19 cellular contexts compared by ENCODE assay signal in genomic region chr10:50331486-50331885, GRCh38.
DNase-seq lines count a peak whose midpoint lies in the region; ATAC-seq, FAIRE-seq and TF ChIP-seq lines count a peak whose summit lies in the region.
"Had no signal": no experiment of that assay in that cellular context is flagged by ENCODE, and none has a peak within 500 bp of the region (broad histone marks: within the 10 kb centered on the region; RNA-seq: fewer than 3 reads in every experiment).

No MANE protein-coding gene starts in this region.

- no peak overlapping the region for H4K5ac ChIP-seq in mesendoderm (ENCODE audit: low read length)

- H2BK15ac ChIP-seq in mesendoderm (replicated peaks; ENCODE audit: low read depth) = no peak overlapping the region

- no peak overlapping the region for H2AFZ ChIP-seq in GM12878 (ENCODE audit: control insufficient read depth, low read depth, low read length)
- H2AFZ ChIP-seq: GM23338 had no signal

- RAD21 ChIA-PET in GM12878 (lab: Charles Lee; ENCODE audit: unreplicated experiment) = interaction anchor here (1.0 to 1.9 kb wide), 3 partner anchors 9 to 85 kb away, joined by 3 to 11 read pairs (median 3); no protein-coding TSS in a partner anchor

- no peak for TF ChIP-seq RAD21 in GM12878 (IDR thresholded peaks at IDR 0.05; ENCODE audit: insufficient read depth, low read depth, low read length)

- H3K27me3 ChIP-seq in CD8-positive, alpha-beta memory T cell (ENCODE audit: insufficient read depth, low read length, poor library complexity, severe bottlenecking) = no peaks in the 10 kb centered on the region
- H3K27me3 ChIP-seq in GM12878 (replicated peaks in 1 of 2; ENCODE audit: control insufficient read depth in 2 of 2, insufficient read depth in 2 of 2, low read length in 1 of 2) = no peaks in the 10 kb centered on the region
- no peaks in the 10 kb centered on the region for H3K27me3 ChIP-seq in mesendoderm (ENCODE audit: insufficient read depth, low read length, poor library complexity)

- no peak overlapping the region for H4K8ac ChIP-seq in mesendoderm (ENCODE audit: low read depth, low read length)

- no peak overlapping the region for H2BK120ac ChIP-seq in mesendoderm (ENCODE audit: low read depth, low read length)

- no peak overlapping the region for H2AK5ac ChIP-seq in mesendoderm (ENCODE audit: low read length)

- H3K23ac ChIP-seq in mesendoderm (ENCODE audit: low read length) = no peak overlapping the region

- no peak overlapping the region for H3K56ac ChIP-seq in mesendoderm (ENCODE audit: low read length)

- H4K20me1 ChIP-seq in GM12878 (ENCODE audit: control insufficient read depth, insufficient read depth) = no peaks in the 10 kb centered on the region

- no peak for TF ChIP-seq CTCF in GM12878 (IDR thresholded peaks at IDR 0.05 in 2 of 3, conservative IDR thresholded peaks at IDR 0.05 in 1 of 3; ENCODE audit: control insufficient read depth in 2 of 3, extremely low read depth in 1 of 3, insufficient read depth in 1 of 3, low read depth in 3 of 3, low read length in 3 of 3)
- TF ChIP-seq CTCF in coronary artery (IDR thresholded peaks at IDR 0.05) = no peak

- SMC1A ChIA-PET in GM12878 (lab: Charles Lee; ENCODE audit: uncharacterized antibody, unreplicated experiment) = interaction anchor here (0.7 to 3.7 kb wide), 11 partner anchors 8 to 85 kb away, joined by 3 to 14 read pairs (median 5); no protein-coding TSS in a partner anchor

- CTCF ChIA-PET in CD8-positive, alpha-beta memory T cell (lab: Charles Lee) = no interaction called here
- CTCF ChIA-PET in GM12878 (lab: Yijun Ruan, JAX) = interaction anchor here (1.2 kb wide), 1 partner anchor 15 kb away, joined by 4 read pairs; no protein-coding TSS in a partner anchor
- CTCF ChIA-PET in activated CD4-positive, alpha-beta memory T cell treated with anti-CD3 and anti-CD28 coated beads for 36 hours (lab: Charles Lee) = no interaction called here

- H3K79me2 ChIP-seq in GM12878 (ENCODE audit: control insufficient read depth, insufficient read depth, low read length) = peaks cover 4% of the 10 kb centered on the region
- H3K79me2 ChIP-seq in mesendoderm (ENCODE audit: control insufficient read depth, insufficient read depth, low read length) = no peaks in the 10 kb centered on the region

- H3K4me1 Mint-ChIP-seq in CD8-positive, alpha-beta memory T cell = peaks cover 28 to 46% (median 38%) of the 10 kb centered on the region in 3 donors
- peaks cover 20% of the 10 kb centered on the region for H3K4me1 Mint-ChIP-seq in activated CD4-positive, alpha-beta memory T cell treated with anti-CD3 and anti-CD28 coated beads for 36 hours (ENCODE audit: low read depth)

- H3K9me3 Mint-ChIP-seq in CD8-positive, alpha-beta memory T cell = no peaks in the 10 kb centered on the region
- H3K9me3 Mint-ChIP-seq in activated CD4-positive, alpha-beta memory T cell treated with anti-CD3 and anti-CD28 coated beads for 36 hours = no peaks in the 10 kb centered on the region
- H3K9me3 Mint-ChIP-seq: CD8-positive, alpha-beta T cell; GM23338; HFFc6 had no signal

- H3K4me2 ChIP-seq in GM12878 (ENCODE audit: control insufficient read depth, insufficient read depth) (no peak overlapping the region), mesendoderm (ENCODE audit: low read length) (no peak overlapping the region)
- H3K4me2 ChIP-seq: GM23338 had no signal

- no peak overlapping the region for H3K9ac ChIP-seq in GM12878 (ENCODE audit: control insufficient read depth, insufficient read depth, low read length)
- no peak overlapping the region for H3K9ac ChIP-seq in mesendoderm (ENCODE audit: low read length)

- intact Hi-C loops in GM12878 (cut with micrococcal nuclease; ENCODE audit: unreplicated experiment) = no loop called here
- intact Hi-C loops in activated CD4-positive, alpha-beta memory T cell treated with anti-CD3 and anti-CD28 coated beads for 36 hours (cut with micrococcal nuclease) = no loop called here

- H3K4ac ChIP-seq in mesendoderm (ENCODE audit: low read depth, low read length) = no peak overlapping the region

- H3K27me3 Mint-ChIP-seq in CD8-positive, alpha-beta memory T cell = no peaks in the 10 kb centered on the region
- no peaks in the 10 kb centered on the region for H3K27me3 Mint-ChIP-seq in activated CD4-positive, alpha-beta memory T cell treated with anti-CD3 and anti-CD28 coated beads for 36 hours

- H3K27ac ChIP-seq in CD8-positive, alpha-beta memory T cell (ENCODE audit: low read depth, low read length) = peak overlapping the region; percentile 52
- H3K27ac ChIP-seq in GM12878 (ENCODE audit: control insufficient read depth, insufficient read depth) = no peak overlapping the region
- H3K27ac ChIP-seq in mesendoderm (ENCODE audit: low read depth, low read length) = no peak overlapping the region
- H3K27ac ChIP-seq in coronary artery = no peak overlapping the region

- no peak for FAIRE-seq in GM12878 (lab: Jason Lieb, UNC)
- FAIRE-seq: D721Med, GM12891, GM18507, H54 had no signal

- no peak overlapping the region for H3K4me3 ChIP-seq in CD8-positive, alpha-beta memory T cell (ENCODE audit: low read length)
- no peak overlapping the region for H3K4me3 ChIP-seq in GM12878
- H3K4me3 ChIP-seq in mesendoderm (ENCODE audit: low read length) = no peak overlapping the region
- H3K4me3 ChIP-seq in coronary artery = no peak overlapping the region
- H3K4me3 ChIP-seq: GM23338, HAP-1 had no signal

- no peak overlapping the region for H3K4me3 Mint-ChIP-seq in CD8-positive, alpha-beta memory T cell
- no peak overlapping the region for H3K4me3 Mint-ChIP-seq in activated CD4-positive, alpha-beta memory T cell treated with anti-CD3 and anti-CD28 coated beads for 36 hours
- H3K4me3 Mint-ChIP-seq: CD8-positive, alpha-beta T cell; GM23338; HFFc6 had no signal

- H3K79me1 ChIP-seq in mesendoderm (ENCODE audit: low read length) = no peaks in the 10 kb centered on the region

- H3K36me3 ChIP-seq in CD8-positive, alpha-beta memory T cell (ENCODE audit: insufficient read depth, low read length) = no peaks in the 10 kb centered on the region
- no peaks in the 10 kb centered on the region for H3K36me3 ChIP-seq in GM12878 (ENCODE audit: control insufficient read depth in 2 of 2, insufficient read depth in 2 of 2, low read length in 1 of 2)
- H3K36me3 ChIP-seq in mesendoderm (ENCODE audit: control insufficient read depth, insufficient read depth, low read length) = no peaks in the 10 kb centered on the region
- H3K36me3 ChIP-seq: HAP-1 had no signal

- WGBS in GM12878 (ENCODE audit: insufficient coverage, insufficient replicate concordance, low lambda C conversion rate, missing lambda C conversion rate) = 98% methylated on average over 2 of the region's 2 CpGs
- no CpG with 5 or more reads among the region's 2 CpGs for WGBS in mesendoderm (ENCODE audit: extremely low coverage, insufficient coverage, low lambda C conversion rate)

- peak overlapping the region in 1 of 8 donors; percentile 18 for H3K27ac Mint-ChIP-seq in CD8-positive, alpha-beta memory T cell
- H3K27ac Mint-ChIP-seq in activated CD4-positive, alpha-beta memory T cell treated with anti-CD3 and anti-CD28 coated beads for 36 hours = no peak overlapping the region
- H3K27ac Mint-ChIP-seq: CD8-positive, alpha-beta T cell; GM23338; HFFc6 had no signal

- DNase-seq in CD8-positive, alpha-beta memory T cell = no peak
- DNase-seq in GM12878 (ENCODE audit: low read depth, low spot score) (no peak), mesendoderm (peak; percentile 18), activated T-cell treated with anti-CD3 and anti-CD28 coated beads for 4 hours (no peak), coronary artery (ENCODE audit: low spot score) (no peak)
- no peak for DNase-seq in activated CD4-positive, alpha-beta memory T cell treated with anti-CD3 and anti-CD28 coated beads for 36 hours
- DNase-seq: C1 segment of cervical spinal cord; CD8-positive, alpha-beta T cell; DMS 273 treated with DMSO at 0.1 percent for 48 hours; DMS79; EL; GDM1; HFFc6 had no signal

- no peak overlapping the region for H2BK5ac ChIP-seq in mesendoderm (ENCODE audit: low read length)

- H3K9me3 ChIP-seq in CD8-positive, alpha-beta memory T cell (ENCODE audit: low read length) = no peaks in the 10 kb centered on the region
- no peaks in the 10 kb centered on the region for H3K9me3 ChIP-seq in GM12878 (replicated peaks; ENCODE audit: control insufficient read depth, insufficient read depth, low read length)
- H3K9me3 ChIP-seq: HAP-1 had no signal

- no peak for ATAC-seq in GM12878
- ATAC-seq: CD8-positive, alpha-beta T cell had no signal

- in situ Hi-C loops in GM12878 (cut with MboI) = no loop called here

- no peak overlapping the region for H3K18ac ChIP-seq in mesendoderm (ENCODE audit: low read length)

- peaks cover 0 to 15% (median 14%) of the 10 kb centered on the region in 3 donors for H3K36me3 Mint-ChIP-seq in CD8-positive, alpha-beta memory T cell
- H3K36me3 Mint-ChIP-seq in activated CD4-positive, alpha-beta memory T cell treated with anti-CD3 and anti-CD28 coated beads for 36 hours = peaks cover 1% of the 10 kb centered on the region

- POLR2A ChIA-PET in CD8-positive, alpha-beta memory T cell (lab: Charles Lee) = no interaction called here
- POLR2A ChIA-PET in GM12878 (lab: Charles Lee) = no interaction called here
- POLR2A ChIA-PET in activated CD4-positive, alpha-beta memory T cell treated with anti-CD3 and anti-CD28 coated beads for 36 hours (lab: Charles Lee) = no interaction called here

- BruUV-seq in GM12878 (replicated peaks; lab: Mats Ljungman, UMichigan) = no TSS peak

- H3K4me1 ChIP-seq in CD8-positive, alpha-beta memory T cell (ENCODE audit: insufficient read depth, low read length) = peaks cover 26% of the 10 kb centered on the region
- H3K4me1 ChIP-seq in GM12878 (ENCODE audit: control insufficient read depth, insufficient read depth, low read length) (peaks cover 3% of the 10 kb centered on the region; the same call in 1 of the 2 replicates), mesendoderm (ENCODE audit: control insufficient read depth, low read depth, low read length) (no peaks in the 10 kb centered on the region)

- no peak for TF ChIP-seq EP300 in GM12878 (IDR thresholded peaks at IDR 0.05; ENCODE audit: borderline replicate concordance in 1 of 2, control insufficient read depth in 1 of 2, low read depth in 2 of 2, low read length in 2 of 2)

- TF ChIP-seq POLR2A in GM12878 (IDR thresholded peaks at IDR 0.05; ENCODE audit: low read depth, low read length) = no peak

TF ChIP-seq in GM12878, 131 proteins besides CTCF, POLR2A, EP300 and RAD21 (continues in another document):
- TF ChIP-seq ZSCAN29 (IDR thresholded peaks at IDR 0.05) = no peak
